ENCODE assay signal across 8 cellular contexts in the genomic region with DNA sequence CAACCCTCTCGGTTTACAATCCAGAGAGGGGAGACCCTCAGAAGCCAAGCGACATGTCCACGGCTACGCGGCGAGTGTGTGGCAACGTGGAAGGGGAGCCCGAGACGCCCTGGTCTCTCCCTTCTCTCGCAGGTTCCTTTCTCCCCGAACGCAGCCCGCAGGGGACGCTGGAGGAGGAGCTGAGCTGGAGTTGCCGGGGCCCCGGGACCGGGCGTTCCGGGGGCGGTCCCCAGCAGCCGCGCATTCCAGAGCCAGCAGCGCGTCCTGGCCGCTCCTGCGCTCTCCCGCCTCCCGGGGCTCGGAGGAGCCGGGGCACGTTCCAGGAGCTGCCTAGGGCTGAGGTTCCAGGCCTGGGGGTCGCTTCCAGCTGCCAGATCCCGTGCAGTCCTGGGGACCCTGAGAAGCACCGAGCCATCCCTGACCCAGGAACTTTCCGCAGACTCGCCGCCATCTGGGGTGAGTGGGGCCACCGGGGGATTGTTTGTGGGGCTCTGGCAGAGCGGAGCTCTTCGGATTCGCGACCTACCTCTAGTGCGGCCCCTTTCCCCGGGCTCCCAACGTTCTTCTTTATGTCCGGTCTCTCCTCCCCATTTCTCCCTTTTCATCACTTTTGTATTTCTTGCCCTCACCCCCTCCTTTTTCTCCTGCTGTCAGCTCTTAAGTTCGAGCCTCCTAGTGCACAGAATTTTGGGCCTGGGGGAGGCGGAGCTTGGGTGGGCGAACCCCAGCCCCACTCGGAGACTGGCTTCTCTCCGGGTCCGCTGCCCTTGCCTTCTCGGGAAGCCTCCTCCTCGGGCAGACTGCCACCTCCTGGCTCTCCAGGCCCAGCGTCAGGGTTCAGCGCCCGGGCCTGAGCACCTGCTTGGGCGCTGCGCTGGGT. TPM values are rescaled to one million over a fixed set of nuclear protein-coding genes. Genes with fewer than 3 reads are reported as not detected.
DNase-seq lines count a peak whose midpoint lies in the region; ATAC-seq, FAIRE-seq and TF ChIP-seq lines count a peak whose summit lies in the region.

A gene with protein sequence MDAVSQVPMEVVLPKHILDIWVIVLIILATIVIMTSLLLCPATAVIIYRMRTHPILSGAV (plus strand): TSS at position 241 of the 880 bp plus-strand sequence. CDS start 16,684 bp downstream, outside the sequence.

- peak within 1 kb of the TSS; percentile 100 for H2BK15ac ChIP-seq in IMR-90 (ENCODE audit: low read depth, low read length)

- peak within 1 kb of the TSS; percentile 90 for H3K4me3 ChIP-seq in ACC112 (ENCODE audit: low read depth, low read length)
- H3K4me3 ChIP-seq in IMR-90 (ENCODE audit: insufficient read depth, low read depth, low read length): peak within 1 kb of the TSS; percentile 79
- H3K4me3 ChIP-seq in prostate gland: peak within 1 kb of the TSS; percentile 66 to 68

- peak within 1 kb of the TSS; percentile 98 for H2AK9ac ChIP-seq in IMR-90 (replicated peaks; ENCODE audit: low read depth, low read length, poor library complexity)

- H4K91ac ChIP-seq in IMR-90 (ENCODE audit: insufficient read depth, low read depth, low read length): peak within 1 kb of the TSS; percentile 97

- BruUV-seq in IMR-90 (replicated peaks; lab: Mats Ljungman, UMichigan): no TSS peak

- H3K9me3 ChIP-seq in IMR-90 (ENCODE audit: control insufficient read depth, insufficient read depth, low read length) (no peaks in the 10 kb centered on the region), prostate gland (no peaks in the 10 kb centered on the region)

- H2AK5ac ChIP-seq in IMR-90 (ENCODE audit: low read depth, low read length): peak within 1 kb of the TSS; percentile 88

- peak; percentile 45; the same call in 1 of the 2 replicates for TF ChIP-seq POLR2A in IMR-90 (IDR thresholded peaks at IDR 0.05; ENCODE audit: low read depth, low read length)
- peak; percentile 72 for TF ChIP-seq POLR2A in prostate gland (IDR thresholded peaks at IDR 0.05)

- intact Hi-C loops in IMR-90 (cut with micrococcal nuclease) (loop anchor here (1.0 kb wide), 1 partner anchor 309 kb away; no protein-coding TSS in a partner anchor), left ventricle myocardium superior (cut with micrococcal nuclease) (no loop called here), prostate gland (cut with DNase I) (loop anchor here (2.0 kb wide), 2 partner anchors 20 to 78 kb away; a partner anchor contains a TSS)

- peak within 1 kb of the TSS; percentile 57 for H2AFZ ChIP-seq in ACC112 (ENCODE audit: low read length, unreplicated experiment)
- H2AFZ ChIP-seq in IMR-90 (replicated peaks; ENCODE audit: low read length, poor library complexity): peak within 1 kb of the TSS; percentile 98

- in situ Hi-C loops in IMR-90 (cut with MboI; ENCODE audit: low sequenced_read_pairs): no loop called here

- H3K4ac ChIP-seq in IMR-90 (ENCODE audit: low read depth, low read length): peak within 1 kb of the TSS; percentile 98

- H3K4me1 ChIP-seq in ACC112 (ENCODE audit: control insufficient read depth, insufficient read depth, low read length, unreplicated experiment) (peaks cover 54% of the 10 kb centered on the region), IMR-90 (ENCODE audit: control insufficient read depth, insufficient read depth, low read length) (peaks cover 27% of the 10 kb centered on the region), prostate gland (replicated peaks) (peaks cover 10% of the 10 kb centered on the region)

- peaks cover 52% of the 10 kb centered on the region for H3K79me2 ChIP-seq in ACC112 (ENCODE audit: control insufficient read depth, insufficient read depth, low read length, unreplicated experiment)

- H3K9me3 Mint-ChIP-seq in T-helper 1 cell treated with Interleukin-12 subunit alpha and Interleukin-12 subunit beta and Interleukin-4 antibody, amounts not matched to agents 30 μg/mL and 1 μg/mL, for 36 hours: no peaks in the 10 kb centered on the region

- H2BK5ac ChIP-seq in IMR-90 (ENCODE audit: low read depth, low read length, poor library complexity, severe bottlenecking): peak within 1 kb of the TSS; percentile 98

- no peaks in the 10 kb centered on the region for H3K36me3 Mint-ChIP-seq in T-helper 1 cell treated with Interleukin-12 subunit alpha and Interleukin-12 subunit beta and Interleukin-4 antibody, amounts not matched to agents 30 μg/mL and 1 μg/mL, for 36 hours (ENCODE audit: low read depth)

- TF ChIP-seq CTCF in IMR-90 (conservative IDR thresholded peaks at IDR 0.05; ENCODE audit: low read depth, low read length): peak; percentile 48
- TF ChIP-seq CTCF in prostate gland (IDR thresholded peaks at IDR 0.05): peak in 3 of 4 experiments; percentile 23 to 52 (median 43)

- peaks cover 30% of the 10 kb centered on the region for H3K9me1 ChIP-seq in IMR-90 (ENCODE audit: insufficient read depth, low read length)

- CTCF ChIA-PET in IMR-90 (lab: Yijun Ruan, JAX): interaction anchor here (0.7 to 2.4 kb wide), 7 partner anchors 11 to 473 kb away, joined by 3 to 8 read pairs (median 3); a partner anchor contains a TSS

- peaks cover 53% of the 10 kb centered on the region for H3K4me1 Mint-ChIP-seq in T-helper 1 cell treated with Interleukin-12 subunit alpha and Interleukin-12 subunit beta and Interleukin-4 antibody, amounts not matched to agents 30 μg/mL and 1 μg/mL, for 36 hours (ENCODE audit: low read depth)

- ATAC-seq in IMR-90 (ENCODE audit: low read depth) (peak; percentile 79), left ventricle myocardium superior (peak; percentile 84), HG03469 (IDR thresholded peaks at IDR 0.05; ENCODE audit: unreplicated experiment) (no peak)

- H3K36me3 ChIP-seq in ACC112 (ENCODE audit: insufficient read depth, low read length) (no peaks in the 10 kb centered on the region), IMR-90 (ENCODE audit: control insufficient read depth, insufficient read depth, low read length) (no peaks in the 10 kb centered on the region), prostate gland (no peaks in the 10 kb centered on the region)

- peak within 1 kb of the TSS; percentile 85 for H3K27ac Mint-ChIP-seq in T-helper 1 cell treated with Interleukin-12 subunit alpha and Interleukin-12 subunit beta and Interleukin-4 antibody, amounts not matched to agents 30 μg/mL and 1 μg/mL, for 36 hours

- 2% methylated on average over 23 of the region's 59 CpGs; no CpG with 5 or more reads in 1 of the 2 experiments for WGBS in IMR-90 (ENCODE audit: extremely low coverage in 2 of 2, insufficient read length in 1 of 2), 2 experiments
- WGBS in prostate gland: under 1% methylated on average over 57 of the region's 59 CpGs

- peak within 1 kb of the TSS; percentile 94 for H3K23ac ChIP-seq in IMR-90 (ENCODE audit: low read depth, low read length)

- FAIRE-seq in GM18507 (lab: Jason Lieb, UNC): peak; percentile 15

- peak within 1 kb of the TSS; percentile 85 for H3K56ac ChIP-seq in IMR-90 (ENCODE audit: extremely low read depth, insufficient read depth, low read length)

- H3K27me3 Mint-ChIP-seq in T-helper 1 cell treated with Interleukin-12 subunit alpha and Interleukin-12 subunit beta and Interleukin-4 antibody, amounts not matched to agents 30 μg/mL and 1 μg/mL, for 36 hours (ENCODE audit: low read depth): no peaks in the 10 kb centered on the region

- H4K20me1 ChIP-seq in IMR-90 (ENCODE audit: insufficient read depth, low read length): no peaks in the 10 kb centered on the region; the same call in 1 of the 2 replicates

- peaks cover 10 to 63% of the 10 kb centered on the region in 2 experiments; a peak in 3 of 4 replicates for H3K79me1 ChIP-seq in IMR-90 (ENCODE audit: low read depth in 1 of 2, low read length in 2 of 2)

- dilution Hi-C loops in IMR-90 (cut with HindIII; ENCODE audit: low sequenced_read_pairs, unreplicated experiment): no loop called here

- peak within 1 kb of the TSS; percentile 98 for H3K4me2 ChIP-seq in IMR-90 (ENCODE audit: low read depth, low read length)

- no peak for DNase-seq in GM18507 (ENCODE audit: extremely low spot score, insufficient read length, low read depth)
- DNase-seq in IMR-90: peak; percentile 63
- peak; percentile 65 for DNase-seq in amniotic epithelial cell (ENCODE audit: low read depth)
- DNase-seq in left ventricle myocardium superior: peak; percentile 92
- peak; percentile 73 for DNase-seq in prostate gland (ENCODE audit: low spot score)

- H3K4me3 Mint-ChIP-seq in T-helper 1 cell treated with Interleukin-12 subunit alpha and Interleukin-12 subunit beta and Interleukin-4 antibody, amounts not matched to agents 30 μg/mL and 1 μg/mL, for 36 hours: peak within 1 kb of the TSS; percentile 99

- peak within 1 kb of the TSS; percentile 97 for H2BK120ac ChIP-seq in IMR-90 (ENCODE audit: low read depth, low read length)

- peak; percentile 62 for TF ChIP-seq RAD21 in IMR-90 (IDR thresholded peaks at IDR 0.05; ENCODE audit: low read length)

- H3K27ac ChIP-seq in ACC112 (ENCODE audit: low read depth, low read length) (peak within 1 kb of the TSS; percentile 95), IMR-90 (ENCODE audit: insufficient read depth, low read length) (peak within 1 kb of the TSS; percentile 88), prostate gland (peak within 1 kb of the TSS; percentile 86 to 88)

- H2BK20ac ChIP-seq in IMR-90 (ENCODE audit: low read depth, low read length): peak within 1 kb of the TSS; percentile 95

- POLR2A ChIA-PET in IMR-90 (lab: Charles Lee; ENCODE audit: unreplicated experiment): interaction anchor here (1.1 to 1.8 kb wide), 2 partner anchors 11 to 20 kb away, joined by 4 to 11 read pairs; a partner anchor contains a TSS

- peak within 1 kb of the TSS; percentile 89 for H3K9ac ChIP-seq in IMR-90 (ENCODE audit: low read depth, low read length)

- peak within 1 kb of the TSS; percentile 45 to 96 for H4K8ac ChIP-seq in IMR-90 (ENCODE audit: low read depth in 2 of 2, low read length in 2 of 2)

- H3K27me3 ChIP-seq in ACC112 (ENCODE audit: insufficient read depth, low read length) (no peaks in the 10 kb centered on the region), IMR-90 (ENCODE audit: control insufficient read depth, insufficient read depth, low read length) (no peaks in the 10 kb centered on the region), prostate gland (replicated peaks; ENCODE audit: insufficient read depth) (no peaks in the 10 kb centered on the region)

- peak within 1 kb of the TSS; percentile 76 for H4K5ac ChIP-seq in IMR-90 (ENCODE audit: low read depth, low read length)

- H3K14ac ChIP-seq in IMR-90 (replicated peaks; ENCODE audit: low read depth, low read length): peak within 1 kb of the TSS; percentile 99

- peak within 1 kb of the TSS; percentile 93 for H3K18ac ChIP-seq in IMR-90 (ENCODE audit: low read depth, low read length)

TF ChIP-seq in IMR-90, 13 proteins besides CTCF, POLR2A, EP300 and RAD21 (continues in another document):
- TF ChIP-seq BHLHE40 (IDR thresholded peaks at IDR 0.05; ENCODE audit: low read depth, low read length) (peak; percentile 57; the same call in 1 of the 2 replicates), MAZ (IDR thresholded peaks at IDR 0.05; ENCODE audit: borderline replicate concordance, low read depth, low read length) (peak; percentile 39; the same call in 1 of the 2 replicates), CHD1 (IDR thresholded peaks at IDR 0.05; ENCODE audit: low read depth, low read length) (no peak; the same call in 1 of the 2 replicates)

RNA-seq across cellular contexts. Expression of the gene that starts here (rescaled TPM):
- 36.1 and 37.5 TPM in 2 replicates for total RNA-seq in IMR-90 (2012; rRNA removed)
- polyA plus RNA-seq in IMR-90 (2012; rRNA removed): 42.6 and 53.4 TPM in 2 replicates
- 34.9 and 58.2 TPM in 2 replicates for polyA plus RNA-seq in IMR-90 (2012; cell fraction: cytosol; rRNA removed)
- polyA plus RNA-seq in IMR-90 (2012; cell fraction: nucleus; rRNA removed; ENCODE audit: low replicate concordance): 10.7 and 26.3 TPM in 2 replicates
- 15.2 TPM for total RNA-seq in left ventricle myocardium superior
- total RNA-seq in prostate gland: 10 to 100 TPM; 21.2 to 26.5 TPM
